In the genomic region with DNA sequence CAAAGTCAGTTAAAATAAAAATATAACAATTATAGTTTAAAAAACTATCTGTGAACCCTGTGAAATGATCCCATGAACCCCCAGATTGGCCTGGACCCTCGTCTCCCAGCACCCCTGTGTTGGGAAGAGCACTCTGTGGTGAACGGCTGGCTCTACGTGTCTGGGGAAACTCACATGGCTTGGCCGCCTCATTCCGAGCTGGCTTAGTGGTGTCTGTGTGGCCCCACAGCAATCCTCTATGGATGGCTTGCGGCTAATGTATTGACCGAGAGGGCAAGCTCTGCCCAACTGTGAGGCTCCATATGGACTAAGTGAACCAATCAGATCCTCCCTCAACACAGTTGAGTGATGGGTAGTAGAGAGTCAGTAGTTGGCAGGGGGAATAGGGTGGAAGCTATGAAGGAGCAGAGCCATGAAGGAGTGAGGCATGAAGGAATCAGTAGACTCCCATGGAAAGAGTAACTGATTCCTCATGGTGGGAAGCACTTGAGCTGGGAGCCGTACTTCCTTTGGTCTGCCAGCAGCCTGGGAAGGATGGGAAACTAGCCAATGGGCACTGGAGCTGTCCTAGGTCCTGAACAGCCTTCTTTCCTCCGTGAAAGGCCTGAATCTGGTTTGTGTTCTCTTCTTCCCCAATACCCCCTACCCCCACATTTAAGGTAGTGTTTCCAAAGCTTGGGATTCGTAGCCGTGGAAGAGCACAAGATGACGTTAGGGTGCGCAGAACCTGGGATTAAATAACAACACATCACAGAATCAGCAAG, we compare ENCODE assay signal across 18 cellular contexts. TPM values are rescaled to one million over a fixed set of nuclear protein-coding genes. Genes with fewer than 3 reads are reported as not detected.
A peak's percentile ranks its signal among the peaks of the same experiment; 100 is the strongest.
DNase-seq lines count a peak whose midpoint lies in the region; ATAC-seq, FAIRE-seq and TF ChIP-seq lines count a peak whose summit lies in the region.
"Had no signal": no experiment of that assay in that cellular context is flagged by ENCODE, and none has a peak within 500 bp of the region (broad histone marks: within the 10 kb centered on the region; RNA-seq: fewer than 3 reads in every experiment).

No MANE protein-coding gene starts in this region.

- peak; percentile 62 for DNase-seq in activated effector memory CD4-positive, alpha-beta T cell treated with anti-CD3 and anti-CD28 coated beads, Interleukin-2, amount 50 U/mL, for 16 hours
- DNase-seq in activated effector memory CD4-positive, alpha-beta T cell treated with Interleukin-2 at 50 U/mL for 16 hours, result no peak
- DNase-seq in GM12878 (ENCODE audit: low read depth, low spot score) (no peak), neural crest cell (ENCODE audit: low read depth, low spot score) (peak; percentile 22), coronary artery (ENCODE audit: low spot score) (no peak), NOMO-1 treated with dmso at 0.1 percent for 144 hours (lab: John Stamatoyannopoulos, UW; ENCODE audit: unreplicated experiment) (no peak), T1000 (lab: John Stamatoyannopoulos, UW) (no peak)
- DNase-seq: activated CD8-positive, alpha-beta memory T cell treated with anti-CD3 and anti-CD28 coated beads, Interleukin-2, amount 10 ng/mL, durations not matched to agents 7 days and 5 days; colonic mucosa; DMS79; NCI-H446 treated with DMSO at 0.1 percent for 48 hours; retina; stimulated activated CD4-positive, alpha-beta T cell treated with anti-CD3 and anti-CD28 coated beads, Interleukin-2, amount 100 ng/mL, for 48 hours; upper lobe of left lung had no signal

- no peak overlapping the region for H2AFZ ChIP-seq in GM12878 (ENCODE audit: control insufficient read depth, low read depth, low read length)

- no peak overlapping the region for H3K4me3 Mint-ChIP-seq in neural crest cell
- H3K4me3 Mint-ChIP-seq: activated CD8-positive, alpha-beta memory T cell treated with anti-CD3 and anti-CD28 coated beads, Interleukin-2, amount 10 ng/mL, durations not matched to agents 7 days and 5 days had no signal

- H3K36me3 ChIP-seq in GM12878 (ENCODE audit: control insufficient read depth in 2 of 2, insufficient read depth in 2 of 2, low read length in 1 of 2), result no peaks in the 10 kb centered on the region
- H3K36me3 ChIP-seq: colonic mucosa, upper lobe of left lung had no signal

- CTCF ChIA-PET in GM12878 (lab: Yijun Ruan, JAX), result no interaction called here

- H3K4me3 ChIP-seq in GM12878 (no peak overlapping the region), coronary artery (no peak overlapping the region)
- H3K4me3 ChIP-seq: colonic mucosa, upper lobe of left lung had no signal

- H3K27ac ChIP-seq in GM12878 (ENCODE audit: control insufficient read depth, insufficient read depth) (no peak overlapping the region), coronary artery (no peak overlapping the region)
- H3K27ac ChIP-seq: colonic mucosa, upper lobe of left lung had no signal

- no peaks in the 10 kb centered on the region for H3K4me1 Mint-ChIP-seq in neural crest cell

- no peak for TF ChIP-seq RAD21 in Ishikawa (IDR thresholded peaks at IDR 0.05; ENCODE audit: low read depth)
- no peak for TF ChIP-seq RAD21 in GM12878 (IDR thresholded peaks at IDR 0.05; ENCODE audit: insufficient read depth, low read depth, low read length)

- POLR2A ChIA-PET in GM12878 (lab: Charles Lee), result no interaction called here

- SMC1A ChIA-PET in GM12878 (lab: Charles Lee; ENCODE audit: uncharacterized antibody, unreplicated experiment), result no interaction called here

- no peaks in the 10 kb centered on the region for H3K36me3 Mint-ChIP-seq in neural crest cell (ENCODE audit: low read depth)
- H3K36me3 Mint-ChIP-seq: activated CD8-positive, alpha-beta memory T cell treated with anti-CD3 and anti-CD28 coated beads, Interleukin-2, amount 10 ng/mL, durations not matched to agents 7 days and 5 days had no signal

- RAD21 ChIA-PET in GM12878 (lab: Charles Lee; ENCODE audit: unreplicated experiment), result no interaction called here

- 58% methylated on average over 13 of the region's 13 CpGs for WGBS in GM12878 (ENCODE audit: insufficient coverage, insufficient replicate concordance, low lambda C conversion rate, missing lambda C conversion rate)

- H3K27ac Mint-ChIP-seq in neural crest cell (ENCODE audit: unreplicated experiment), result peak overlapping the region; percentile 32
- H3K27ac Mint-ChIP-seq: activated CD8-positive, alpha-beta memory T cell treated with anti-CD3 and anti-CD28 coated beads, Interleukin-2, amount 10 ng/mL, durations not matched to agents 7 days and 5 days had no signal

- no peak overlapping the region for H3K4me2 ChIP-seq in GM12878 (ENCODE audit: control insufficient read depth, insufficient read depth)

- H3K9me3 ChIP-seq in GM12878 (replicated peaks; ENCODE audit: control insufficient read depth, insufficient read depth, low read length), result no peaks in the 10 kb centered on the region; the same call in 2 of the 3 replicates
- H3K9me3 ChIP-seq: colonic mucosa, upper lobe of left lung had no signal

- TF ChIP-seq EP300 in Ishikawa (IDR thresholded peaks at IDR 0.05; ENCODE audit: borderline replicate concordance), result no peak
- no peak for TF ChIP-seq EP300 in GM12878 (IDR thresholded peaks at IDR 0.05; ENCODE audit: borderline replicate concordance in 1 of 2, control insufficient read depth in 1 of 2, low read depth in 2 of 2, low read length in 2 of 2)

- H3K9ac ChIP-seq in GM12878 (ENCODE audit: control insufficient read depth, insufficient read depth, low read length), result no peak overlapping the region

- in situ Hi-C loops in GM12878 (cut with MboI), result no loop called here

- H3K4me1 ChIP-seq in GM12878 (ENCODE audit: control insufficient read depth, insufficient read depth, low read length), result no peaks in the 10 kb centered on the region
- H3K4me1 ChIP-seq: colonic mucosa had no signal

- no peaks in the 10 kb centered on the region; a peak in 2 of 4 replicates for H3K27me3 ChIP-seq in GM12878 (replicated peaks in 1 of 2; ENCODE audit: control insufficient read depth in 2 of 2, insufficient read depth in 2 of 2, low read length in 1 of 2)
- H3K27me3 ChIP-seq: colonic mucosa, upper lobe of left lung had no signal

- H3K9me3 Mint-ChIP-seq in neural crest cell, result peaks cover 3% of the 10 kb centered on the region

- TF ChIP-seq CTCF in GM12878 (IDR thresholded peaks at IDR 0.05 in 2 of 3, conservative IDR thresholded peaks at IDR 0.05 in 1 of 3; ENCODE audit: control insufficient read depth in 2 of 3, extremely low read depth in 1 of 3, insufficient read depth in 1 of 3, low read depth in 3 of 3, low read length in 3 of 3), result no peak
- TF ChIP-seq CTCF in neural crest cell (conservative IDR thresholded peaks at IDR 0.05), result no peak
- TF ChIP-seq CTCF in coronary artery (IDR thresholded peaks at IDR 0.05), result no peak

- ATAC-seq in GM12878, result no peak
- ATAC-seq: activated CD8-positive, alpha-beta memory T cell treated with anti-CD3 and anti-CD28 coated beads, Interleukin-2, amount 10 ng/mL, durations not matched to agents 7 days and 5 days had no signal

- intact Hi-C loops in GM12878 (cut with micrococcal nuclease; ENCODE audit: unreplicated experiment), result no loop called here

- no peak for TF ChIP-seq POLR2A in GM12878 (IDR thresholded peaks at IDR 0.05; ENCODE audit: low read depth, low read length)

- FAIRE-seq in GM12878 (lab: Jason Lieb, UNC), result no peak
- FAIRE-seq: GM19239, RCC 7860 had no signal

- BruUV-seq in GM12878 (replicated peaks; lab: Mats Ljungman, UMichigan), result no TSS peak

- H3K79me2 ChIP-seq in GM12878 (ENCODE audit: control insufficient read depth, insufficient read depth, low read length), result no peaks in the 10 kb centered on the region

- peaks cover 4% of the 10 kb centered on the region for H3K27me3 Mint-ChIP-seq in neural crest cell (ENCODE audit: low read depth)
- H3K27me3 Mint-ChIP-seq: activated CD8-positive, alpha-beta memory T cell treated with anti-CD3 and anti-CD28 coated beads, Interleukin-2, amount 10 ng/mL, durations not matched to agents 7 days and 5 days had no signal

- no peaks in the 10 kb centered on the region for H4K20me1 ChIP-seq in GM12878 (ENCODE audit: control insufficient read depth, insufficient read depth)

TF ChIP-seq in Ishikawa, 13 proteins besides CTCF, POLR2A, EP300 and RAD21 (continues in another document):
- TF ChIP-seq, protein P1, sequence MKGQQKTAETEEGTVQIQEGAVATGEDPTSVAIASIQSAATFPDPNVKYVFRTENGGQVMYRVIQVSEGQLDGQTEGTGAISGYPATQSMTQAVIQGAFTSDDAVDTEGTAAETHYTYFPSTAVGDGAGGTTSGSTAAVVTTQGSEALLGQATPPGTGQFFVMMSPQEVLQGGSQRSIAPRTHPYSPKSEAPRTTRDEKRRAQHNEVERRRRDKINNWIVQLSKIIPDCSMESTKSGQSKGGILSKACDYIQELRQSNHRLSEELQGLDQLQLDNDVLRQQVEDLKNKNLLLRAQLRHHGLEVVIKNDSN (IDR thresholded peaks at IDR 0.05), result no peak
- TF ChIP-seq CREB1 (IDR thresholded peaks at IDR 0.05; ENCODE audit: low read depth) (no peak), NFIC (IDR thresholded peaks at IDR 0.05) (peak; percentile 48)

RNA-seq across cellular contexts. Expression of a gene that starts 21.6 kb away (rescaled TPM):
- 0.05 TPM in 1 of 2 replicates, not detected in the other for total RNA-seq in GM12878 (2013; cell fraction: nucleolus; rRNA removed)
- total RNA-seq in GM12878 (2014; rRNA removed) (0.68 and 0.87 TPM in 2 replicates), GM12878 (2014; rRNA removed; fragmentation: Illumina TruSeq; extraction: Trizol) (0.51 and 0.54 TPM in 2 replicates), GM12878 (2021) (0.85 and 0.97 TPM in 2 replicates), neural crest cell (not detected in 2 replicates)
- 0.17 TPM for polyA plus RNA-seq in GM12878 (2011; ENCODE audit: low read depth)
- polyA plus RNA-seq in GM12878 (2011; rRNA removed) (0.11 and 0.13 TPM in 2 replicates), GM12878 (2014; fragmentation: Illumina TruSeq; extraction: Trizol) (0.32 and 0.41 TPM in 2 replicates), GM12878 (2014; fragmentation: Nextera tagmentation; extraction: Ambion mirVana) (under 1 TPM; 0.05 to 0.13 TPM), GM12878 (2014; rRNA removed) (0.35 and 0.48 TPM in 2 replicates), GM12878 (2016; fragmentation: Nextera tagmentation; extraction: Ambion mirVana) (under 1 TPM; 0.01 to 0.06 TPM)
- 0.12 and 0.13 TPM in 2 replicates for polyA plus RNA-seq in GM12878 (2011; cell fraction: cytosol; rRNA removed)
- 0.42 and 0.43 TPM in 2 replicates for polyA plus RNA-seq in GM12878 (2011; cell fraction: nucleus; rRNA removed)
- polyA plus RNA-seq in GM12878 (2012), result 0.29 and 0.31 TPM in 2 replicates
- polyA minus RNA-seq in GM12878 (2011; rRNA and poly(A)+ RNA removed), result 0.22 and 0.41 TPM in 2 replicates
- polyA minus RNA-seq in GM12878 (2011; cell fraction: cytosol; rRNA and poly(A)+ RNA removed), result 0.10 and 0.13 TPM in 2 replicates
- 0.36 and 0.77 TPM in 2 replicates for polyA minus RNA-seq in GM12878 (2011; cell fraction: nucleus; rRNA and poly(A)+ RNA removed)
- total RNA-seq: fibroblast of lung had no signal
- polyA plus RNA-seq: fibroblast of lung had no signal

Comparison
In these comparisons a context has a peak if more than half of its experiments do, and no peak if none do; other contexts are left out.
1. DNase-seq: peak in activated effector memory CD4-positive, alpha-beta T cell treated with anti-CD3 and anti-CD28 coated beads, Interleukin-2, amount 50 U/mL, for 16 hours (single experiment) and neural crest cell (single experiment); none in activated effector memory CD4-positive, alpha-beta T cell treated with Interleukin-2 at 50 U/mL for 16 hours (single experiment), GM12878 (single experiment), coronary artery (single experiment), NOMO-1 treated with dmso at 0.1 percent for 144 hours (single experiment) and T1000 (single experiment).